Comparison of ENCODE assay signal across 8 cellular contexts in the genomic region with DNA sequence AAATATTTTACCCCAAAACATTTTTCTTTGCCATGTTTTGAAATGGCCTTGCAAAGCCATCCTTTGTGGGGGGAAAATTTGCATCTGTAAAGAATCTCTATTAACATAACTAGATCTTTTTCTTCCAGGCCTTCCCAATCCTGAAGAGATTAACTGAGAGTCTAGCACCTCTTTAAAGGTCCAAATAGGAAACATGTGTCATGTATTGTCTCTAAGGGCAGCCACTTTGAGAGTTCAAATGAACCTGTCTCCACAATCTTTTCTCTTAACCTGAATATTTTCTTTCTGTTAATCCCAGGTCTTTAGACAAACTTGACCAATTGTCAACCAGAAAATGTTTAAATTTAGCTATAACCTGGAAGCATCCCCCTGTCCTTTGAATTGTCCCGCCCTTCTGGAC.
"Had no signal": no experiment of that assay in that cellular context is flagged by ENCODE, and none has a peak within 500 bp of the region (broad histone marks: within the 10 kb centered on the region; RNA-seq: fewer than 3 reads in every experiment).

No MANE protein-coding gene starts in this region.

- H3K27ac ChIP-seq: GM23248, HL-60 had no signal

- H3K9ac ChIP-seq: GM23248 had no signal

- H3K4me3 ChIP-seq: GM23248, K562 had no signal

- DNase-seq: GM23248, GOT3, H7, HCEC 1CT, IMR-90, KG1 had no signal

- ATAC-seq: K562 had no signal
